14 cellular contexts compared by ENCODE assay signal in the genomic region with DNA sequence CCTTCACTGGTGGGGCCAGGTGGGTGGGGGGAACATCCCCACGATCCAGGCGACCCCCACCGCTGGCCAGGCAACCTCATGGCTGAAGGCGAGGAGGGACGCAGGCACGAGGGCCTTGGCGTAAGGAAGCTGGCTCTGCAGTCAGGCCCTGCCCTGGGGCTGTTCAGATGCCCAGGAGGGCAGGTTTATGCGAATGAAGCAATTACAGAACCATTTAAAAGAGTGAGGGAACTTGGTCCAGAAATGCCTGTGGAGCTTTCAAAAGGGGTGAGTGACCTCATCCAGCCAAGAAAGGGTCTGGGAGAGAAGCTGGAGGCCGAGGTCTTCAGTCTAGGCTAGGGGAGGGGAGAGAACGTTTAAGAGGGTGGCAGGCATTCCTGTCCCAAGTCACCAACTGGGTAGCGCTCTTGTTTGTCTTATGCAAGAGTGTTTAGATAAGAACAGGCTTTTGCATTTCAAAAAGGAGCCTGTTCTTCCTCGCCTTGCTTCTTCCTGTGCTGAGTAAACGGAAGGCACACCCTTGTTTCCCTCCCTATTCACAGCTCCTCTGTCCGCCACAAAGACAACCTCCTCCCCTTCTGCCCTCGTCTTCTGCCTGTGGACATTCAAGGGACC.
DNase-seq lines count a peak whose midpoint lies in the region; ATAC-seq, FAIRE-seq and TF ChIP-seq lines count a peak whose summit lies in the region.
"Had no signal": no experiment of that assay in that cellular context is flagged by ENCODE, and none has a peak within 500 bp of the region (broad histone marks: within the 10 kb centered on the region; RNA-seq: fewer than 3 reads in every experiment).

No MANE protein-coding gene starts in this region.

- H3K4me1 Mint-ChIP-seq in activated T-cell treated with anti-CD3 and anti-CD28 coated beads, Interleukin-2, amount 50 U/mL, for 72 hours (ENCODE audit: low read depth) = peaks cover 49% of the 10 kb centered on the region
- H3K4me1 Mint-ChIP-seq: activated B cell treated with CpG ODN at 0.5 μM for 24 hours had no signal

- H2AFZ ChIP-seq in mesenchymal stem cell (ENCODE audit: low read depth, low read length) = no peak overlapping the region

- FAIRE-seq in A549 (lab: Jason Lieb, UNC) (no peak), kidney (lab: Jason Lieb, UNC) (no peak)
- FAIRE-seq: GM12891 had no signal

- no peaks in the 10 kb centered on the region for H3K36me3 Mint-ChIP-seq in activated T-cell treated with anti-CD3 and anti-CD28 coated beads, Interleukin-2, amount 50 U/mL, for 72 hours (ENCODE audit: insufficient read depth in 2 of 2)

- H2BK12ac ChIP-seq in mesenchymal stem cell (ENCODE audit: low read length in 2 of 2) = no peak overlapping the region

- no peak overlapping the region for H2BK120ac ChIP-seq in mesenchymal stem cell (ENCODE audit: low read depth, low read length)

- no peak overlapping the region for H3K14ac ChIP-seq in mesenchymal stem cell (ENCODE audit: low read length in 2 of 2)

- no peak for TF ChIP-seq EP300 in A549 (IDR thresholded peaks at IDR 0.05)

- 41% methylated on average over 15 of the region's 15 CpGs for WGBS in A549 (ENCODE audit: missing lambda C conversion rate)
- WGBS in mesenchymal stem cell = 27% methylated on average over 15 of the region's 15 CpGs

- H3K36me3 ChIP-seq in H7 (replicated peaks; ENCODE audit: control insufficient read depth, insufficient read depth, low read length) (no peaks in the 10 kb centered on the region), kidney (ENCODE audit: control insufficient read depth in 1 of 2, insufficient read depth in 2 of 2, low read length in 2 of 2) (no peaks in the 10 kb centered on the region), mesenchymal stem cell (ENCODE audit: control insufficient read depth in 1 of 2, insufficient read depth in 2 of 2, low read depth in 1 of 2, low read length in 2 of 2) (no peaks in the 10 kb centered on the region), A673 (ENCODE audit: insufficient read depth, low read length, poor library complexity, severe bottlenecking) (no peaks in the 10 kb centered on the region)
- H3K36me3 ChIP-seq: esophagus muscularis mucosa had no signal

- H3K4me3 ChIP-seq in A549 (no peak overlapping the region), H7 (ENCODE audit: insufficient read depth, low read depth, low read length) (no peak overlapping the region), kidney (ENCODE audit: low read length in 2 of 2) (no peak overlapping the region), mesenchymal stem cell (ENCODE audit: insufficient read depth in 1 of 2, low read depth in 1 of 2, low read length in 2 of 2) (no peak overlapping the region), A673 (ENCODE audit: low read depth, low read length, poor library complexity, severe bottlenecking) (no peak overlapping the region)
- H3K4me3 ChIP-seq: esophagus muscularis mucosa had no signal

- H3K4ac ChIP-seq in mesenchymal stem cell (ENCODE audit: low read depth in 1 of 2, low read length in 2 of 2) = no peak overlapping the region

- H3K27ac Mint-ChIP-seq in activated T-cell treated with anti-CD3 and anti-CD28 coated beads, Interleukin-2, amount 50 U/mL, for 72 hours = peak overlapping the region; percentile 19
- H3K27ac Mint-ChIP-seq: activated B cell treated with CpG ODN at 0.5 μM for 24 hours had no signal

- peaks cover 5% of the 10 kb centered on the region for H3K27me3 ChIP-seq in H7 (ENCODE audit: control insufficient read depth, insufficient read depth, low read length)
- H3K27me3 ChIP-seq in mesenchymal stem cell (ENCODE audit: control insufficient read depth in 1 of 2, insufficient read depth in 1 of 2, low read length in 2 of 2) = peaks cover 0 to 92% of the 10 kb centered on the region in 2 experiments
- no peaks in the 10 kb centered on the region for H3K27me3 ChIP-seq in A673 (replicated peaks; ENCODE audit: insufficient read depth, low read depth, low read length, poor library complexity)

- H3K4me1 ChIP-seq in A549 (peaks cover 15% of the 10 kb centered on the region), kidney (ENCODE audit: control insufficient read depth in 1 of 2, insufficient read depth in 1 of 2, low read depth in 1 of 2, low read length in 2 of 2) (peaks cover 0 to 4% of the 10 kb centered on the region in 2 donors), mesenchymal stem cell (ENCODE audit: control insufficient read depth, insufficient read depth, low read depth, low read length) (no peaks in the 10 kb centered on the region), A673 (ENCODE audit: insufficient read depth, low read length, poor library complexity, severe bottlenecking) (no peaks in the 10 kb centered on the region)

- ATAC-seq in A549 (peak in 1 of 2 experiments; percentile 52; a peak in 3 of 6 replicates), GM19455 (IDR thresholded peaks at IDR 0.05; ENCODE audit: unreplicated experiment) (no peak)
- no peak for ATAC-seq in activated T-cell treated with anti-CD3 and anti-CD28 coated beads, Interleukin-2, amount 50 U/mL, for 72 hours (replicated peaks in 1 of 2)

- H3K9me3 ChIP-seq in A549 = no peaks in the 10 kb centered on the region
- no peaks in the 10 kb centered on the region for H3K9me3 ChIP-seq in kidney (ENCODE audit: control insufficient read depth in 1 of 2, low read length in 2 of 2)
- no peaks in the 10 kb centered on the region for H3K9me3 ChIP-seq in mesenchymal stem cell (ENCODE audit: control insufficient read depth, low read length)
- no peaks in the 10 kb centered on the region for H3K9me3 ChIP-seq in A673 (ENCODE audit: low read depth, low read length, poor library complexity, severe bottlenecking)
- H3K9me3 ChIP-seq: esophagus muscularis mucosa had no signal

- no peak overlapping the region for H4K8ac ChIP-seq in mesenchymal stem cell (ENCODE audit: low read length)

- no peaks in the 10 kb centered on the region for H3K79me1 ChIP-seq in mesenchymal stem cell (replicated peaks; ENCODE audit: low read length, poor library complexity, severe bottlenecking)

- no peak overlapping the region for H3K23ac ChIP-seq in mesenchymal stem cell (ENCODE audit: low read length in 2 of 2)

- no peak overlapping the region for H2BK5ac ChIP-seq in mesenchymal stem cell (ENCODE audit: low read depth, low read length, poor library complexity, severe bottlenecking)

- intact Hi-C loops in kidney (cut with DNase I) = no loop called here
- intact Hi-C loops in A673 (cut with micrococcal nuclease; ENCODE audit: unreplicated experiment) = no loop called here

- peak in 1 of 2 experiments; percentile 46 for DNase-seq in A549 (ENCODE audit: low read depth in 1 of 2, low spot score in 1 of 2)
- DNase-seq in H7 = peak; percentile 64
- DNase-seq in activated T-cell treated with anti-CD3 and anti-CD28 coated beads, Interleukin-2, amount 50 U/mL, for 72 hours = no peak
- DNase-seq in kidney = peak; percentile 48
- no peak for DNase-seq in mesenchymal stem cell
- no peak for DNase-seq in stimulated activated CD4-positive, alpha-beta T cell treated with anti-CD3 and anti-CD28 coated beads, Interleukin-4, amount 100 ng/mL, for 24 hours
- DNase-seq in A673 (ENCODE audit: low spot score) = no peak
- DNase-seq: activated B cell treated with CpG ODN at 0.5 μM for 24 hours, anterior cingulate cortex, left cardiac atrium, OCI-M1 had no signal

- TF ChIP-seq CTCF in A549 (IDR thresholded peaks at IDR 0.05) (no peak), kidney (IDR thresholded peaks at IDR 0.05; ENCODE audit: borderline replicate concordance, extremely low read depth, insufficient read depth) (no peak), A673 (conservative IDR thresholded peaks at IDR 0.05; ENCODE audit: low read depth, low read length) (no peak)

- BruUV-seq in A673 (replicated peaks; lab: Mats Ljungman, UMichigan) = no TSS peak

- TF ChIP-seq RAD21 in A549 (conservative IDR thresholded peaks at IDR 0.05 in 1 of 2, IDR thresholded peaks at IDR 0.05 in 1 of 2) = no peak

- H3K9me3 Mint-ChIP-seq in activated T-cell treated with anti-CD3 and anti-CD28 coated beads, Interleukin-2, amount 50 U/mL, for 72 hours = no peaks in the 10 kb centered on the region
- H3K9me3 Mint-ChIP-seq: activated B cell treated with CpG ODN at 0.5 μM for 24 hours had no signal

- TF ChIP-seq POLR2A in A549 (IDR thresholded peaks at IDR 0.05; ENCODE audit: low read length) = no peak

- H3K27me3 Mint-ChIP-seq in activated T-cell treated with anti-CD3 and anti-CD28 coated beads, Interleukin-2, amount 50 U/mL, for 72 hours (ENCODE audit: low read depth) = no peaks in the 10 kb centered on the region

- no peak overlapping the region for H4K91ac ChIP-seq in mesenchymal stem cell (ENCODE audit: low read length)

- peak overlapping the region; percentile 8 to 47 for H3K4me3 Mint-ChIP-seq in activated T-cell treated with anti-CD3 and anti-CD28 coated beads, Interleukin-2, amount 50 U/mL, for 72 hours
- H3K4me3 Mint-ChIP-seq: activated B cell treated with CpG ODN at 0.5 μM for 24 hours had no signal

- H3K9ac ChIP-seq in kidney (ENCODE audit: low read length in 2 of 2) (no peak overlapping the region), mesenchymal stem cell (ENCODE audit: low read length) (no peak overlapping the region)

- no peak overlapping the region for H2BK15ac ChIP-seq in mesenchymal stem cell (ENCODE audit: low read depth, poor library complexity, severe bottlenecking)

- no peak overlapping the region for H2AK5ac ChIP-seq in mesenchymal stem cell (ENCODE audit: low read length, severe bottlenecking)

- no peak overlapping the region for H3K18ac ChIP-seq in mesenchymal stem cell (ENCODE audit: low read depth in 1 of 2, low read length in 2 of 2)

- H3K27ac ChIP-seq in A549 (peak overlapping the region; percentile 64 to 69), kidney (ENCODE audit: low read depth in 2 of 2, low read length in 2 of 2) (peak overlapping the region in 1 of 2 donors; percentile 9), mesenchymal stem cell (ENCODE audit: low read length, poor library complexity, severe bottlenecking) (no peak overlapping the region), A673 (ENCODE audit: low read depth, low read length, poor library complexity, severe bottlenecking) (no peak overlapping the region)
- H3K27ac ChIP-seq: esophagus muscularis mucosa had no signal

- POLR2A ChIA-PET in A549 (lab: Yijun Ruan, JAX) (interaction anchor here (1.0 kb wide), 1 partner anchor 30 kb away, joined by 3 read pairs; no protein-coding TSS in a partner anchor), A673 (lab: Charles Lee; ENCODE audit: low non-redundant PET) (no interaction called here)

- H3K4me2 ChIP-seq in A549 = peak overlapping the region; percentile 55
- H3K4me2 ChIP-seq in mesenchymal stem cell (ENCODE audit: low read length, poor library complexity, severe bottlenecking) = no peak overlapping the region

- CTCF ChIA-PET in A549 (lab: Yijun Ruan, JAX) (interaction anchor here (0.6 to 1.5 kb wide), 5 partner anchors 9 to 117 kb away, joined by 3 to 5 read pairs (median 3); no protein-coding TSS in a partner anchor), A673 (lab: Charles Lee) (no interaction called here)

TF ChIP-seq in A549, 52 proteins besides CTCF, POLR2A, EP300 and RAD21:
- TF ChIP-seq RARB (CRISPR knock-in tag; IDR thresholded peaks at IDR 0.05) (no peak), CEBPB (IDR thresholded peaks at IDR 0.05) (peak in 1 of 2 experiments; percentile 32; a peak in 1 of 4 replicates)

Comparison
In these comparisons a context has a peak if more than half of its experiments do, and no peak if none do; other contexts are left out.
1. DNase-seq: peak in H7 (single experiment) and kidney (single experiment); none in activated T-cell treated with anti-CD3 and anti-CD28 coated beads, Interleukin-2, amount 50 U/mL, for 72 hours (0 of 2), mesenchymal stem cell (single experiment), stimulated activated CD4-positive, alpha-beta T cell treated with anti-CD3 and anti-CD28 coated beads, Interleukin-4, amount 100 ng/mL, for 24 hours (single experiment) and A673 (single experiment).
2. H3K27ac ChIP-seq: peak in A549 (2 of 2); none in mesenchymal stem cell (single experiment) and A673 (single experiment).